Comparison of ENCODE assay signal across 18 cellular contexts in genomic region chr12:100186071-100186470, GRCh38. TPM values are rescaled to one million over a fixed set of nuclear protein-coding genes. Genes with fewer than 3 reads are reported as not detected.
A peak's percentile ranks its signal among the peaks of the same experiment; 100 is the strongest.
DNase-seq lines count a peak whose midpoint lies in the region; ATAC-seq and TF ChIP-seq lines count a peak whose summit lies in the region.
"Had no signal": no experiment of that assay in that cellular context is flagged by ENCODE, and none has a peak within 500 bp of the region (broad histone marks: within the 10 kb centered on the region; RNA-seq: fewer than 3 reads in every experiment).

No MANE protein-coding gene starts in this region.

- H3K4me1 ChIP-seq in ascending aorta: peaks cover 0 to 13% of the 10 kb centered on the region in 2 donors
- H3K4me1 ChIP-seq in right atrium auricular region: peaks cover 0 to 25% of the 10 kb centered on the region in 2 donors
- H3K4me1 ChIP-seq in sigmoid colon: peaks cover 0 to 25% (median 22%) of the 10 kb centered on the region in 4 donors

- H3K36me3 ChIP-seq in ascending aorta (no peaks in the 10 kb centered on the region), right atrium auricular region (no peaks in the 10 kb centered on the region), sigmoid colon (no peaks in the 10 kb centered on the region)
- H3K36me3 ChIP-seq: cardiac muscle cell had no signal

- H3K9me3 ChIP-seq in ascending aorta (no peaks in the 10 kb centered on the region), right atrium auricular region (no peaks in the 10 kb centered on the region), sigmoid colon (no peaks in the 10 kb centered on the region)

- H3K27ac ChIP-seq in ascending aorta: peak overlapping the region; percentile 63 to 79
- H3K27ac ChIP-seq in right atrium auricular region: no peak overlapping the region
- peak overlapping the region; percentile 59 to 71 (median 70) for H3K27ac ChIP-seq in sigmoid colon
- H3K27ac ChIP-seq: cardiac muscle cell had no signal

- H3K27me3 ChIP-seq in ascending aorta: no peaks in the 10 kb centered on the region
- no peaks in the 10 kb centered on the region for H3K27me3 ChIP-seq in right atrium auricular region
- no peaks in the 10 kb centered on the region for H3K27me3 ChIP-seq in sigmoid colon
- H3K27me3 ChIP-seq: cardiac muscle cell had no signal

- ATAC-seq in HG03520 (IDR thresholded peaks at IDR 0.05; ENCODE audit: unreplicated experiment): no peak
- no peak for ATAC-seq in HG03280 (IDR thresholded peaks at IDR 0.05; ENCODE audit: unreplicated experiment)
- no peak for ATAC-seq in HG02840 (IDR thresholded peaks at IDR 0.05; ENCODE audit: low FRiP score, unreplicated experiment)
- ATAC-seq: CD8-positive, alpha-beta T cell had no signal

- intact Hi-C loops in ascending aorta (cut with DNase I): no loop called here
- intact Hi-C loops in sigmoid colon (cut with DNase I): no loop called here

- TF ChIP-seq CTCF in ascending aorta (IDR thresholded peaks at IDR 0.05) (no peak), right atrium auricular region (IDR thresholded peaks at IDR 0.05) (no peak), sigmoid colon (IDR thresholded peaks at IDR 0.05) (no peak)

- H3K4me3 ChIP-seq in ascending aorta (peak overlapping the region in 1 of 2 donors; percentile 28), right atrium auricular region (no peak overlapping the region), sigmoid colon (peak overlapping the region in 3 of 4 donors; percentile 1 to 23 (median 18))
- H3K4me3 ChIP-seq: cardiac muscle cell had no signal

- TF ChIP-seq EP300 in sigmoid colon (IDR thresholded peaks at IDR 0.05): no peak

- TF ChIP-seq POLR2A in sigmoid colon (IDR thresholded peaks at IDR 0.05): no peak

- peak; percentile 22 for DNase-seq in GM03348 (ENCODE audit: low spot score)
- no peak for DNase-seq in ascending aorta (ENCODE audit: low spot score in 2 of 2)
- peak; percentile 50 for DNase-seq in right atrium auricular region (ENCODE audit: low spot score)
- DNase-seq in sigmoid colon: no peak
- DNase-seq in NK-92 (lab: John Stamatoyannopoulos, UW; ENCODE audit: unreplicated experiment): no peak
- DNase-seq: activated CD4-positive, alpha-beta T cell treated with anti-CD3 and anti-CD28 coated beads for 48 hours; activated effector memory CD4-positive, alpha-beta T cell treated with Interleukin-2 at 50 U/mL for 16 hours; CD8-positive, alpha-beta T cell; DMS79 treated with DMSO at 0.1 percent for 48 hours; erythroblast; kidney; NCI-H1436; NCI-H226; stimulated activated naive CD4-positive, alpha-beta T cell had no signal

- 77 to 79% methylated on average over 6 of the region's 6 CpGs for WGBS in sigmoid colon, 2 donors

RNA-seq across cellular contexts. Expression of gene ACTR6, which starts 14.5 kb away (rescaled TPM):
- total RNA-seq in ascending aorta (7.9 TPM), right atrium auricular region (10 to 100 TPM; 12.1 to 19.4 TPM), sigmoid colon (10 to 100 TPM in 3 of 4 donors, 1 to 10 TPM in 1; 9.1 to 31.4 (median 23.3) TPM)
- 10 to 100 TPM; 21.7 to 37.5 (median 34.8) TPM for polyA plus RNA-seq in sigmoid colon

RNA-seq across cellular contexts. Expression of gene BLTP3B, which starts 43.4 kb away (rescaled TPM):
- total RNA-seq in ascending aorta: 18.8 TPM
- total RNA-seq in right atrium auricular region: 10 to 100 TPM; 15.4 to 19.0 TPM
- total RNA-seq in sigmoid colon: 10 to 100 TPM; 33.3 to 41.7 (median 36.4) TPM
- 10 to 100 TPM in 1 of 3 donors, 1 to 10 TPM in 2; 6.0 to 21.7 (median 9.3) TPM for polyA plus RNA-seq in sigmoid colon

Comparison
In these comparisons a context has a peak if more than half of its experiments do, and no peak if none do; other contexts are left out.
1. DNase-seq: peak in GM03348 (single experiment) and right atrium auricular region (single experiment); none in ascending aorta (0 of 2), sigmoid colon (single experiment) and NK-92 (single experiment).
2. H3K27ac ChIP-seq: peak in ascending aorta (2 of 2) and sigmoid colon (4 of 4); none in right atrium auricular region (0 of 2).
3. H3K4me3 ChIP-seq: peak in sigmoid colon (3 of 4); none in right atrium auricular region (0 of 2).